Comparison of ENCODE assay signal across 20 cellular contexts in genomic region chr17:39848600-39848999, GRCh38. TPM values are rescaled to one million over a fixed set of nuclear protein-coding genes. Genes with fewer than 3 reads are reported as not detected.
DNase-seq lines count a peak whose midpoint lies in the region; ATAC-seq and TF ChIP-seq lines count a peak whose summit lies in the region.
"Had no signal": no experiment of that assay in that cellular context is flagged by ENCODE, and none has a peak within 500 bp of the region (broad histone marks: within the 10 kb centered on the region; RNA-seq: fewer than 3 reads in every experiment).

No MANE protein-coding gene starts in this region.

- no peaks in the 10 kb centered on the region for H3K9me3 ChIP-seq in CD8-positive, alpha-beta T cell (ENCODE audit: low read length)
- H3K9me3 ChIP-seq: adrenal gland, esophagus squamous epithelium had no signal

- intact Hi-C loops in CD8-positive, alpha-beta T cell (cut with DNase I, micrococcal nuclease) = loop anchor here (5.0 kb wide), 2 partner anchors 36 to 66 kb away; no protein-coding TSS in a partner anchor

- H3K4me1 ChIP-seq in CD8-positive, alpha-beta T cell (ENCODE audit: insufficient read depth, low read length) = peaks cover 69% of the 10 kb centered on the region
- H3K4me1 ChIP-seq: adrenal gland, esophagus squamous epithelium had no signal

- no peak overlapping the region for H3K4me3 ChIP-seq in CD8-positive, alpha-beta T cell (ENCODE audit: low read depth, low read length)
- H3K4me3 ChIP-seq: adrenal gland, esophagus squamous epithelium had no signal

- no peaks in the 10 kb centered on the region for H3K27me3 Mint-ChIP-seq in CD8-positive, alpha-beta T cell (ENCODE audit: low read depth)
- no peaks in the 10 kb centered on the region for H3K27me3 Mint-ChIP-seq in IgD-negative memory B cell
- H3K27me3 Mint-ChIP-seq in activated naive CD8-positive, alpha-beta T cell = no peaks in the 10 kb centered on the region
- H3K27me3 Mint-ChIP-seq in naive thymus-derived CD8-positive, alpha-beta T cell = no peaks in the 10 kb centered on the region
- H3K27me3 Mint-ChIP-seq: activated CD4-positive, alpha-beta T cell treated with anti-CD3 and anti-CD28 coated beads, Interleukin-2, amount 10 ng/mL, durations not matched to agents 7 days and 5 days had no signal

- peak; percentile 79 for ATAC-seq in CD8-positive, alpha-beta T cell
- peak; percentile 73 to 91 for ATAC-seq in naive thymus-derived CD8-positive, alpha-beta T cell
- ATAC-seq in HG02759 (IDR thresholded peaks at IDR 0.05; ENCODE audit: unreplicated experiment) (no peak), GM21528 (IDR thresholded peaks at IDR 0.05; ENCODE audit: low FRiP score, unreplicated experiment) (no peak), HG02973 (IDR thresholded peaks at IDR 0.05; ENCODE audit: unreplicated experiment) (no peak)

- POLR2A ChIA-PET in CD8-positive, alpha-beta T cell (lab: Charles Lee) = interaction anchor here (0.6 to 1.2 kb wide), 9 partner anchors 9 to 79 kb away, joined by 3 to 5 read pairs (median 3); no protein-coding TSS in a partner anchor
- POLR2A ChIA-PET in naive thymus-derived CD8-positive, alpha-beta T cell (lab: Charles Lee) = interaction anchor here (0.5 to 2.4 kb wide), 8 partner anchors 12 to 94 kb away, joined by 3 to 8 read pairs (median 4); no protein-coding TSS in a partner anchor

- H3K4me3 Mint-ChIP-seq in CD8-positive, alpha-beta T cell = peak overlapping the region; percentile 26
- H3K4me3 Mint-ChIP-seq in IgD-negative memory B cell = peak overlapping the region in 2 of 4 donors; percentile 71 to 88
- peak overlapping the region; percentile 67 for H3K4me3 Mint-ChIP-seq in activated naive CD8-positive, alpha-beta T cell
- H3K4me3 Mint-ChIP-seq in naive thymus-derived CD8-positive, alpha-beta T cell = peak overlapping the region in 9 of 10 donors; percentile 16 to 78 (median 68)
- H3K4me3 Mint-ChIP-seq: activated CD4-positive, alpha-beta T cell treated with anti-CD3 and anti-CD28 coated beads, Interleukin-2, amount 10 ng/mL, durations not matched to agents 7 days and 5 days had no signal

- H3K9me3 Mint-ChIP-seq in CD8-positive, alpha-beta T cell = no peaks in the 10 kb centered on the region
- no peaks in the 10 kb centered on the region for H3K9me3 Mint-ChIP-seq in IgD-negative memory B cell
- H3K9me3 Mint-ChIP-seq in activated naive CD8-positive, alpha-beta T cell (ENCODE audit: low read depth) = no peaks in the 10 kb centered on the region
- no peaks in the 10 kb centered on the region for H3K9me3 Mint-ChIP-seq in naive thymus-derived CD8-positive, alpha-beta T cell

- peak overlapping the region; percentile 87 for H3K27ac Mint-ChIP-seq in CD8-positive, alpha-beta T cell
- peak overlapping the region; percentile 1 to 87 (median 68) for H3K27ac Mint-ChIP-seq in IgD-negative memory B cell
- H3K27ac Mint-ChIP-seq in activated naive CD8-positive, alpha-beta T cell = peak overlapping the region; percentile 92
- H3K27ac Mint-ChIP-seq in naive thymus-derived CD8-positive, alpha-beta T cell = peak overlapping the region; percentile 85 to 94 (median 90)
- H3K27ac Mint-ChIP-seq: activated CD4-positive, alpha-beta T cell treated with anti-CD3 and anti-CD28 coated beads, Interleukin-2, amount 10 ng/mL, durations not matched to agents 7 days and 5 days had no signal

- peaks cover 21% of the 10 kb centered on the region for H3K36me3 Mint-ChIP-seq in CD8-positive, alpha-beta T cell
- peaks cover 9% of the 10 kb centered on the region for H3K36me3 Mint-ChIP-seq in IgD-negative memory B cell
- H3K36me3 Mint-ChIP-seq in activated naive CD8-positive, alpha-beta T cell = peaks cover 11% of the 10 kb centered on the region
- peaks cover 0 to 30% (median 2%) of the 10 kb centered on the region in 3 donors for H3K36me3 Mint-ChIP-seq in naive thymus-derived CD8-positive, alpha-beta T cell

- CTCF ChIA-PET in CD8-positive, alpha-beta T cell (lab: Charles Lee) = interaction anchor here (0.7 to 1.5 kb wide), 5 partner anchors 11 to 95 kb away, joined by 3 to 4 read pairs (median 3); partner anchors contain the start of gene IKZF3

- no peaks in the 10 kb centered on the region for H3K36me3 ChIP-seq in CD8-positive, alpha-beta T cell (ENCODE audit: insufficient read depth, low read length)
- H3K36me3 ChIP-seq: adrenal gland, esophagus squamous epithelium had no signal

- peak in 2 of 7 experiments; percentile 29 to 46 for DNase-seq in CD8-positive, alpha-beta T cell
- DNase-seq in naive thymus-derived CD8-positive, alpha-beta T cell = peak in 4 of 10 donors; percentile 24 to 39 (median 31)
- no peak for DNase-seq in retina
- DNase-seq: activated CD4-positive, alpha-beta T cell treated with anti-CD3 and anti-CD28 coated beads, Interleukin-2, amount 10 ng/mL, durations not matched to agents 7 days and 5 days; activated T-cell treated with anti-CD3 and anti-CD28 coated beads, Interleukin-2, amount 50 U/mL, for 48 hours; adrenal gland; caudate nucleus; esophagus squamous epithelium; GDM1; NCI-H146; RPMI8226; stimulated activated CD4-positive, alpha-beta T cell treated with anti-CD3 and anti-CD28 coated beads, Interleukin-2, amount 100 ng/mL, for 48 hours had no signal

- no peak overlapping the region for H3K27ac ChIP-seq in CD8-positive, alpha-beta T cell (ENCODE audit: low read depth, low read length)
- H3K27ac ChIP-seq: adrenal gland, esophagus squamous epithelium had no signal

- H3K4me1 Mint-ChIP-seq in CD8-positive, alpha-beta T cell (ENCODE audit: low read depth) = peaks cover 75% of the 10 kb centered on the region
- peaks cover 56 to 61% (median 60%) of the 10 kb centered on the region in 3 donors for H3K4me1 Mint-ChIP-seq in IgD-negative memory B cell
- peaks cover 74% of the 10 kb centered on the region for H3K4me1 Mint-ChIP-seq in activated naive CD8-positive, alpha-beta T cell (ENCODE audit: low read depth)
- peaks cover 37 to 82% (median 75%) of the 10 kb centered on the region in 4 donors for H3K4me1 Mint-ChIP-seq in naive thymus-derived CD8-positive, alpha-beta T cell

- no peaks in the 10 kb centered on the region for H3K27me3 ChIP-seq in CD8-positive, alpha-beta T cell (ENCODE audit: insufficient read depth, low read length)

- TF ChIP-seq CTCF in CD8-positive, alpha-beta T cell (IDR thresholded peaks at IDR 0.05) = no peak

RNA-seq across cellular contexts. Expression of gene IKZF3, which starts 15.5 kb away (rescaled TPM):
- 10 to 100 TPM; 57.3 to 59.8 TPM for total RNA-seq in CD8-positive, alpha-beta T cell
- 103 TPM for polyA plus RNA-seq in IgD-negative memory B cell
- total RNA-seq in naive thymus-derived CD8-positive, alpha-beta T cell = 100 to 1,000 TPM; 111 to 118 TPM
- 10 to 100 TPM; 18.8 to 59.2 (median 21.5) TPM for polyA plus RNA-seq in naive thymus-derived CD8-positive, alpha-beta T cell
- total RNA-seq: glomerular endothelial cell had no signal

RNA-seq across cellular contexts. Expression of gene ZPBP2, which starts 19.4 kb away (rescaled TPM):
- total RNA-seq in CD8-positive, alpha-beta T cell = not detected
- polyA plus RNA-seq in IgD-negative memory B cell = 0.84 TPM
- total RNA-seq in naive thymus-derived CD8-positive, alpha-beta T cell = under 1 TPM; 0.38 to 0.49 TPM
- polyA plus RNA-seq in naive thymus-derived CD8-positive, alpha-beta T cell = not detected
- total RNA-seq: activated CD4-positive, alpha-beta T cell treated with anti-CD3 and anti-CD28 coated beads, Interleukin-2, amount 10 ng/mL, durations not matched to agents 7 days and 5 days; adrenal gland; esophagus squamous epithelium; glomerular endothelial cell; HT-29; liver had no signal
- polyA plus RNA-seq: adrenal gland, liver had no signal

Comparison
In these comparisons a context has a peak if more than half of its experiments do, and no peak if none do; other contexts are left out.
1. ATAC-seq: peak in CD8-positive, alpha-beta T cell (single experiment) and naive thymus-derived CD8-positive, alpha-beta T cell (2 of 2); none in HG02759 (single experiment), GM21528 (single experiment) and HG02973 (single experiment).
2. Peak in every context shown above with its lines, with median percentiles within 50 percentile points of each other: H3K27ac Mint-ChIP-seq.